11 cellular contexts compared by ENCODE assay signal in the genomic region with DNA sequence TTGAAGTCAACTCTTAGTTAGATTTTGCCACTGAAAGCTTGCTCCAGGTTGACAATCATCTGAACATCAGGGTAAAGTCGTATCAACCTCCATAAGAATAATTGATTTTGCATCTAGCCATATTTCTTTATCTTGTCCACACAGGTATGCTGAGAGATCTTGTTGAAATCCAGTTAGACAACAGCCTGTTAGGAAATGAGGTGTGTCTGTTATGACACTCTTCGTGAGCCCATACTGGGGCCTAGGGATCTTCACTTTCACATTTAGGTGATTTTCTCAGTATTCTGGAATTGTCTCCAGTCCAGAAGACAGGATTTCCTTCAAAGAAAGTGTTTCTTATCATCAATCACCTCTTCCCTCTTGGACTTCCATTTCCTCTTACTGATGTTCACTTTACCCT. TPM values are rescaled to one million over a fixed set of nuclear protein-coding genes. Genes with fewer than 3 reads are reported as not detected.
DNase-seq lines count a peak whose midpoint lies in the region; TF ChIP-seq lines count a peak whose summit lies in the region.
"Had no signal": no experiment of that assay in that cellular context is flagged by ENCODE, and none has a peak within 500 bp of the region (broad histone marks: within the 10 kb centered on the region; RNA-seq: fewer than 3 reads in every experiment).

No MANE protein-coding gene starts in this region.

- peak overlapping the region; percentile 41 for H3K27ac Mint-ChIP-seq in activated naive CD8-positive, alpha-beta T cell
- no peak overlapping the region for H3K27ac Mint-ChIP-seq in activated naive CD8-positive, alpha-beta T cell treated with anti-CD3 and anti-CD28 coated beads for 36 hours

- H3K36me3 Mint-ChIP-seq in activated naive CD8-positive, alpha-beta T cell = peaks cover 5% of the 10 kb centered on the region
- peaks cover 7% of the 10 kb centered on the region for H3K36me3 Mint-ChIP-seq in activated naive CD8-positive, alpha-beta T cell treated with anti-CD3 and anti-CD28 coated beads for 36 hours

- H3K27me3 ChIP-seq in suprapubic skin = no peaks in the 10 kb centered on the region

- peaks cover 22% of the 10 kb centered on the region for H3K4me1 Mint-ChIP-seq in activated naive CD8-positive, alpha-beta T cell (ENCODE audit: low read depth)
- peaks cover 18% of the 10 kb centered on the region for H3K4me1 Mint-ChIP-seq in activated naive CD8-positive, alpha-beta T cell treated with anti-CD3 and anti-CD28 coated beads for 36 hours

- no peak for TF ChIP-seq POLR2A in suprapubic skin (IDR thresholded peaks at IDR 0.05)

- H3K36me3 ChIP-seq in suprapubic skin = peaks cover 27% of the 10 kb centered on the region

- peak overlapping the region; percentile 38 for H3K27ac ChIP-seq in suprapubic skin

- no peaks in the 10 kb centered on the region for H3K9me3 ChIP-seq in suprapubic skin

- TF ChIP-seq EP300 in suprapubic skin (IDR thresholded peaks at IDR 0.05) = no peak

- no peak overlapping the region for H3K4me3 ChIP-seq in suprapubic skin

- H3K27me3 Mint-ChIP-seq in activated naive CD8-positive, alpha-beta T cell = no peaks in the 10 kb centered on the region
- no peaks in the 10 kb centered on the region for H3K27me3 Mint-ChIP-seq in activated naive CD8-positive, alpha-beta T cell treated with anti-CD3 and anti-CD28 coated beads for 36 hours

- WGBS in suprapubic skin = 47% methylated on average over 2 of the region's 2 CpGs

- no peak for TF ChIP-seq CTCF in suprapubic skin (IDR thresholded peaks at IDR 0.05)

- H3K9me3 Mint-ChIP-seq in activated naive CD8-positive, alpha-beta T cell (ENCODE audit: low read depth) = no peaks in the 10 kb centered on the region
- no peaks in the 10 kb centered on the region for H3K9me3 Mint-ChIP-seq in activated naive CD8-positive, alpha-beta T cell treated with anti-CD3 and anti-CD28 coated beads for 36 hours

- H3K4me3 Mint-ChIP-seq in activated naive CD8-positive, alpha-beta T cell = no peak overlapping the region
- H3K4me3 Mint-ChIP-seq in activated naive CD8-positive, alpha-beta T cell treated with anti-CD3 and anti-CD28 coated beads for 36 hours = no peak overlapping the region

- peaks cover 15% of the 10 kb centered on the region for H3K4me1 ChIP-seq in suprapubic skin

- DNase-seq in activated naive CD8-positive, alpha-beta T cell treated with anti-CD3 and anti-CD28 coated beads for 36 hours = no peak
- DNase-seq in suprapubic skin (ENCODE audit: low spot score in 2 of 2) = no peak
- no peak for DNase-seq in NOMO-1 treated with DMSO at 0.1 percent for 48 hours (lab: John Stamatoyannopoulos, UW; ENCODE audit: unreplicated experiment)
- DNase-seq: activated T-cell treated with anti-CD3 and anti-CD28 coated beads, Interleukin-2, amount 50 U/mL, for 1 hour; central memory CD4-positive, alpha-beta T cell; left cardiac atrium; NCI-H2029; occipital lobe; stimulated activated CD4-positive, alpha-beta T cell treated with anti-CD3 and anti-CD28 coated beads, Interleukin-2, amount 100 ng/mL, for 24 hours had no signal

RNA-seq across cellular contexts. Expression of gene DNAJB11, which starts 18.1 kb away (rescaled TPM):
- total RNA-seq in activated naive CD8-positive, alpha-beta T cell treated with anti-CD3 and anti-CD28 coated beads for 36 hours = 10 to 100 TPM; 51.7 to 53.9 TPM
- total RNA-seq in suprapubic skin = 10 to 100 TPM; 30.3 to 35.9 (median 30.9) TPM

RNA-seq across cellular contexts. Expression of gene TBCCD1, which starts 21.5 kb away (rescaled TPM):
- 10 to 100 TPM; 12.7 to 15.4 TPM for total RNA-seq in activated naive CD8-positive, alpha-beta T cell treated with anti-CD3 and anti-CD28 coated beads for 36 hours
- total RNA-seq in suprapubic skin = 10 to 100 TPM; 16.6 to 19.8 (median 17.6) TPM

RNA-seq across cellular contexts. Expression of gene AHSG, which starts 24.2 kb away (rescaled TPM):
- not detected for total RNA-seq in activated naive CD8-positive, alpha-beta T cell treated with anti-CD3 and anti-CD28 coated beads for 36 hours
- under 1 TPM in 2 of 4 donors, not detected in 2; 0.30 to 0.97 TPM for total RNA-seq in suprapubic skin
- total RNA-seq: Daoy had no signal

RNA-seq across cellular contexts. Expression of gene CRYGS, which starts 44.4 kb away (rescaled TPM):
- total RNA-seq in activated naive CD8-positive, alpha-beta T cell treated with anti-CD3 and anti-CD28 coated beads for 36 hours = 1 to 10 TPM; 1.7 TPM
- total RNA-seq in suprapubic skin = 1 to 10 TPM; 2.2 to 6.7 (median 3.6) TPM

RNA-seq across cellular contexts. Expression of gene FETUB, which starts 51.6 kb away (rescaled TPM):
- not detected for total RNA-seq in activated naive CD8-positive, alpha-beta T cell treated with anti-CD3 and anti-CD28 coated beads for 36 hours
- 10 to 100 TPM in 2 of 4 donors, 1 to 10 TPM in 2; 3.9 to 16.0 (median 10.4) TPM for total RNA-seq in suprapubic skin
- total RNA-seq: Daoy, left cardiac atrium, occipital lobe had no signal
